ENCODE assay signal across 8 cellular contexts in genomic region chr11:64207247-64208085, GRCh38. TPM values are rescaled to one million over a fixed set of nuclear protein-coding genes. Genes with fewer than 3 reads are reported as not detected.
DNase-seq lines count a peak whose midpoint lies in the region; ATAC-seq and TF ChIP-seq lines count a peak whose summit lies in the region.

No MANE protein-coding gene starts in this region.

- peak overlapping the region; percentile 31 for H2AFZ ChIP-seq in neuronal stem cell (ENCODE audit: low read length)

- in situ Hi-C loops in KBM-7 (cut with MboI; ENCODE audit: low pct_unique_long_range_greater_than_20kb, low sequenced_read_pairs) = no loop called here

- H3K27ac Mint-ChIP-seq in effector memory CD8-positive, alpha-beta T cell = peak overlapping the region; percentile 93 to 95

- H2BK120ac ChIP-seq in neuronal stem cell (ENCODE audit: low read depth, low read length) = no peak overlapping the region

- intact Hi-C loops in thyroid gland (cut with DNase I) = no loop called here

- no peak overlapping the region for H3K9ac ChIP-seq in neuronal stem cell (ENCODE audit: low read depth, low read length, poor library complexity)

- no peak overlapping the region for H3K27ac ChIP-seq in neuronal stem cell (replicated peaks; ENCODE audit: low read length)
- H3K27ac ChIP-seq in thyroid gland = peak overlapping the region; percentile 62 to 76 (median 70)

- TF ChIP-seq CTCF in thyroid gland (IDR thresholded peaks at IDR 0.05) = no peak

- no peak overlapping the region for H4K8ac ChIP-seq in neuronal stem cell (ENCODE audit: low read depth, low read length)

- WGBS in neuronal stem cell (ENCODE audit: extremely low coverage in 2 of 2, insufficient read length in 2 of 2, insufficient replicate concordance in 1 of 2), 2 donors = no CpG with 5 or more reads among the region's 31 CpGs
- 64 to 70% methylated on average over 14 to 17 of the region's 31 CpGs for WGBS in thyroid gland, 2 donors

- H2BK5ac ChIP-seq in neuronal stem cell (ENCODE audit: low read length) = no peak overlapping the region

- peaks cover 43 to 46% of the 10 kb centered on the region in 2 donors for H3K36me3 ChIP-seq in neuronal stem cell (replicated peaks in 1 of 2; ENCODE audit: control insufficient read depth in 2 of 2, insufficient read depth in 2 of 2, low read length in 2 of 2)
- H3K36me3 ChIP-seq in thyroid gland = peaks cover 14 to 15% of the 10 kb centered on the region in 2 donors

- no peaks in the 10 kb centered on the region for H3K9me3 Mint-ChIP-seq in effector memory CD8-positive, alpha-beta T cell

- H3K4me3 Mint-ChIP-seq in effector memory CD8-positive, alpha-beta T cell = peak overlapping the region; percentile 90 to 96

- ATAC-seq in GM19455 (IDR thresholded peaks at IDR 0.05; ENCODE audit: unreplicated experiment) = peak; percentile 60
- ATAC-seq in effector memory CD8-positive, alpha-beta T cell (replicated peaks) = peak; percentile 76

- peak overlapping the region; percentile 22 for H2BK12ac ChIP-seq in neuronal stem cell (ENCODE audit: low read length)

- no peak for TF ChIP-seq POLR2A in thyroid gland (IDR thresholded peaks at IDR 0.05)

- H3K36me3 Mint-ChIP-seq in effector memory CD8-positive, alpha-beta T cell (ENCODE audit: insufficient read depth) = peaks cover 72% of the 10 kb centered on the region

- H3K4me1 ChIP-seq in neuronal stem cell (ENCODE audit: control insufficient read depth in 2 of 2, insufficient read depth in 1 of 2, low read depth in 1 of 2, low read length in 2 of 2) (peaks cover 6 to 11% of the 10 kb centered on the region in 2 donors), thyroid gland (peaks cover 9 to 26% of the 10 kb centered on the region in 2 donors)

- no peak overlapping the region for H2BK15ac ChIP-seq in neuronal stem cell (ENCODE audit: low read length)

- H3K4me2 ChIP-seq in neuronal stem cell (ENCODE audit: insufficient read depth, low read length, poor library complexity, severe bottlenecking) = no peak overlapping the region

- H3K27me3 Mint-ChIP-seq in effector memory CD8-positive, alpha-beta T cell = no peaks in the 10 kb centered on the region

- H3K4me1 Mint-ChIP-seq in effector memory CD8-positive, alpha-beta T cell (ENCODE audit: low read depth in 2 of 2) = peaks cover 43 to 45% of the 10 kb centered on the region in 2 donors

- no peak overlapping the region for H3K4me3 ChIP-seq in neuronal stem cell (ENCODE audit: low read length in 2 of 2)
- H3K4me3 ChIP-seq in thyroid gland (replicated peaks in 1 of 3) = peak overlapping the region in 1 of 3 donors; percentile 9

- no peak overlapping the region for H4K91ac ChIP-seq in neuronal stem cell (ENCODE audit: low read depth, low read length, poor library complexity)

- H3K9me3 ChIP-seq in neuronal stem cell (replicated peaks in 1 of 2; ENCODE audit: control insufficient read depth in 2 of 2, insufficient read depth in 1 of 2, low read depth in 1 of 2, low read length in 2 of 2) (peaks cover 0 to 3% of the 10 kb centered on the region in 2 donors), thyroid gland (no peaks in the 10 kb centered on the region)

- H2AK5ac ChIP-seq in neuronal stem cell (ENCODE audit: low read depth, low read length) = peak overlapping the region; percentile 26

- DNase-seq in AG20443 (ENCODE audit: low spot score) = peak; percentile 86
- DNase-seq in KBM-7 = peak; percentile 92
- peak; percentile 61 for DNase-seq in activated CD4-positive, alpha-beta T cell treated with anti-CD3 and anti-CD28 coated beads, Interleukin-2, amount 50 U/mL, for 1 hour
- peak; percentile 57 to 69 (median 57) for DNase-seq in effector memory CD8-positive, alpha-beta T cell
- no peak for DNase-seq in neuronal stem cell (ENCODE audit: low spot score)
- peak; percentile 27 to 42 for DNase-seq in thyroid gland
- DNase-seq in COLO668 (lab: John Stamatoyannopoulos, UW; ENCODE audit: unreplicated experiment) = no peak

- no peak overlapping the region for H3K14ac ChIP-seq in neuronal stem cell (ENCODE audit: low read length)

- H3K27me3 ChIP-seq in neuronal stem cell (ENCODE audit: control insufficient read depth in 3 of 3, insufficient read depth in 3 of 3, low read depth in 1 of 3, low read length in 3 of 3) (no peaks in the 10 kb centered on the region), thyroid gland (no peaks in the 10 kb centered on the region)

- peaks cover 2% of the 10 kb centered on the region for H3K79me1 ChIP-seq in neuronal stem cell (ENCODE audit: low read depth, low read length)

- peak overlapping the region; percentile 85 for H3K23ac ChIP-seq in neuronal stem cell (ENCODE audit: low read depth, low read length, poor library complexity)

- no peak overlapping the region for H3K4ac ChIP-seq in neuronal stem cell (ENCODE audit: low read length)

- peak overlapping the region; percentile 38 for H3K18ac ChIP-seq in neuronal stem cell (ENCODE audit: low read length)

RNA-seq across cellular contexts. Expression of gene FERMT3, which starts 0.9 kb away (rescaled TPM):
- 0.32 TPM for polyA plus RNA-seq in neuronal stem cell (2013, experiment 1 of 2)
- 0.44 TPM for polyA plus RNA-seq in neuronal stem cell (2013, experiment 2 of 2)
- total RNA-seq in thyroid gland = 10 to 100 TPM in 2 of 4 donors, 1 to 10 TPM in 2; 7.6 to 13.9 (median 10.8) TPM

RNA-seq across cellular contexts. Expression of gene TRPT1, which starts 18.5 kb away (rescaled TPM):
- polyA plus RNA-seq in neuronal stem cell (2013, experiment 1 of 2) = 53.3 TPM
- polyA plus RNA-seq in neuronal stem cell (2013, experiment 2 of 2) = 53.3 TPM
- 10 to 100 TPM; 50.5 to 90.8 (median 65.9) TPM for total RNA-seq in thyroid gland

RNA-seq across cellular contexts. Expression of gene NUDT22, which starts 18.6 kb away (rescaled TPM):
- 30.8 TPM for polyA plus RNA-seq in neuronal stem cell (2013, experiment 1 of 2)
- 29.4 TPM for polyA plus RNA-seq in neuronal stem cell (2013, experiment 2 of 2)
- total RNA-seq in thyroid gland = 100 to 1,000 TPM in 2 of 4 donors, 10 to 100 TPM in 2; 65.6 to 109 (median 94.4) TPM

RNA-seq across cellular contexts. Expression of gene STIP1, which starts 21.5 kb away (rescaled TPM):
- polyA plus RNA-seq in neuronal stem cell (2013, experiment 1 of 2) = 160 TPM
- polyA plus RNA-seq in neuronal stem cell (2013, experiment 2 of 2) = 156 TPM
- total RNA-seq in thyroid gland = 100 to 1,000 TPM in 2 of 4 donors, 10 to 100 TPM in 2; 80.8 to 116 (median 106) TPM

RNA-seq across cellular contexts. Expression of gene DNAJC4, which starts 22.9 kb away (rescaled TPM):
- 29.4 TPM for polyA plus RNA-seq in neuronal stem cell (2013, experiment 1 of 2)
- 29.4 TPM for polyA plus RNA-seq in neuronal stem cell (2013, experiment 2 of 2)
- total RNA-seq in thyroid gland = 10 to 100 TPM; 10.9 to 48.6 (median 21.9) TPM

Comparison
In these comparisons a context has a peak if more than half of its experiments do, and no peak if none do; other contexts are left out.
1. DNase-seq: peak in AG20443 (single experiment), KBM-7 (single experiment), activated CD4-positive, alpha-beta T cell treated with anti-CD3 and anti-CD28 coated beads, Interleukin-2, amount 50 U/mL, for 1 hour (single experiment), effector memory CD8-positive, alpha-beta T cell (3 of 3) and thyroid gland (2 of 2); none in neuronal stem cell (single experiment) and COLO668 (single experiment).